7 cellular contexts compared by ENCODE assay signal in genomic region chr5:6632324-6632930, GRCh38. TPM values are rescaled to one million over a fixed set of nuclear protein-coding genes. Genes with fewer than 3 reads are reported as not detected.
DNase-seq lines count a peak whose midpoint lies in the region; ATAC-seq, FAIRE-seq and TF ChIP-seq lines count a peak whose summit lies in the region.

No MANE protein-coding gene starts in this region.

- intact Hi-C loops in activated CD8-positive, alpha-beta T cell treated with anti-CD3 and anti-CD28 coated beads for 36 hours (cut with micrococcal nuclease): loop anchor here (5.0 kb wide), 1 partner anchor 80 kb away; the partner anchor contains the start of gene TENT4A
- intact Hi-C loops in heart right ventricle (cut with DNase I): loop anchor here in 9 of 10 donors (2.0 to 10.0 kb wide), 9 partner anchors 80 to 255 kb away; partner anchors contain the start of genes TENT4A (in 5 of the 9) and MED10 (in 1 of the 9)

- DNase-seq in GM10248 (ENCODE audit: extremely low spot score): no peak
- peak; percentile 44 for DNase-seq in HTR-8/SVneo (ENCODE audit: insufficient read length, low spot score)
- peak; percentile 38 for DNase-seq in activated CD8-positive, alpha-beta T cell treated with anti-CD3 and anti-CD28 coated beads for 36 hours
- DNase-seq in heart right ventricle: peak in 1 of 2 donors; percentile 12
- DNase-seq in NCI-H187 (lab: John Stamatoyannopoulos, UW): no peak

- H3K27ac ChIP-seq in heart right ventricle: peak overlapping the region; percentile 96 to 99 (median 97)
- H3K27ac ChIP-seq in rectal smooth muscle tissue (ENCODE audit: low read depth, low read length): peak overlapping the region; percentile 95

- peak; percentile 11 for ATAC-seq in GM21515 (IDR thresholded peaks at IDR 0.05; ENCODE audit: unreplicated experiment)
- peak; percentile 1 for ATAC-seq in activated CD8-positive, alpha-beta T cell treated with anti-CD3 and anti-CD28 coated beads for 36 hours
- ATAC-seq in heart right ventricle: peak in 6 of 8 donors; percentile 3 to 41 (median 11)

- TF ChIP-seq CTCF in GM10248 (IDR thresholded peaks at IDR 0.05; ENCODE audit: control extremely low read depth, extremely low read depth, low read depth, missing control alignments) (peak; percentile 4), heart right ventricle (IDR thresholded peaks at IDR 0.05) (peak in 1 of 9 donors; percentile 10)
- no peak for TF ChIP-seq CTCF in activated CD8-positive, alpha-beta T cell treated with anti-CD3 and anti-CD28 coated beads for 36 hours (IDR thresholded peaks at IDR 0.05)

- peak overlapping the region; percentile 50 to 100 (median 96) for H3K4me3 ChIP-seq in heart right ventricle
- peak overlapping the region; percentile 66 for H3K4me3 ChIP-seq in rectal smooth muscle tissue (ENCODE audit: low read length)

- H3K9me3 ChIP-seq in heart right ventricle: no peaks in the 10 kb centered on the region

- CTCF ChIA-PET in GM10248 (lab: Yijun Ruan, JAX): interaction anchor here (1.0 to 3.0 kb wide), 7 partner anchors 10 to 117 kb away, joined by 3 to 12 read pairs (median 4); no protein-coding TSS in a partner anchor
- CTCF ChIA-PET in activated CD8-positive, alpha-beta T cell treated with anti-CD3 and anti-CD28 coated beads for 36 hours (lab: Charles Lee): interaction anchor here (0.9 to 4.0 kb wide), 5 partner anchors 14 to 112 kb away, joined by 3 to 26 read pairs (median 3); no protein-coding TSS in a partner anchor

- no peaks in the 10 kb centered on the region for H3K9me3 Mint-ChIP-seq in activated CD8-positive, alpha-beta T cell treated with anti-CD3 and anti-CD28 coated beads for 36 hours

- H3K36me3 ChIP-seq in heart right ventricle (peaks cover 0 to 45% (median 6%) of the 10 kb centered on the region in 9 donors), rectal smooth muscle tissue (ENCODE audit: control insufficient read depth, insufficient read depth, low read length) (peaks cover 12% of the 10 kb centered on the region)

- 1% methylated on average over 38 to 40 of the region's 40 CpGs for WGBS in heart right ventricle, 2 donors

- POLR2A ChIA-PET in GM10248 (lab: Yijun Ruan, JAX): interaction anchor here (1.5 kb wide), 1 partner anchor 8 kb away, joined by 4 read pairs; no protein-coding TSS in a partner anchor
- POLR2A ChIA-PET in activated CD8-positive, alpha-beta T cell treated with anti-CD3 and anti-CD28 coated beads for 36 hours (lab: Charles Lee): interaction anchor here (0.6 to 3.1 kb wide), 11 partner anchors 8 to 113 kb away, joined by 3 to 22 read pairs (median 6); partner anchors contain the start of gene TENT4A

- H3K36me3 Mint-ChIP-seq in activated CD8-positive, alpha-beta T cell treated with anti-CD3 and anti-CD28 coated beads for 36 hours (ENCODE audit: low read depth): peaks cover 44% of the 10 kb centered on the region

- H3K27me3 ChIP-seq in heart right ventricle (no peaks in the 10 kb centered on the region), rectal smooth muscle tissue (ENCODE audit: control insufficient read depth, insufficient read depth, low read length) (no peaks in the 10 kb centered on the region)

- H3K27ac Mint-ChIP-seq in activated CD8-positive, alpha-beta T cell treated with anti-CD3 and anti-CD28 coated beads for 36 hours: peak overlapping the region; percentile 98

- H3K4me1 Mint-ChIP-seq in activated CD8-positive, alpha-beta T cell treated with anti-CD3 and anti-CD28 coated beads for 36 hours (ENCODE audit: low read depth): peaks cover 45% of the 10 kb centered on the region

- FAIRE-seq in HTR-8/SVneo (lab: Jason Lieb, UNC): no peak

- H3K4me1 ChIP-seq in heart right ventricle (peaks cover 6 to 45% (median 30%) of the 10 kb centered on the region in 9 donors), rectal smooth muscle tissue (ENCODE audit: control insufficient read depth, insufficient read depth, low read length) (peaks cover 10% of the 10 kb centered on the region)

- peak overlapping the region; percentile 99 for H3K4me3 Mint-ChIP-seq in activated CD8-positive, alpha-beta T cell treated with anti-CD3 and anti-CD28 coated beads for 36 hours

- H3K9ac ChIP-seq in rectal smooth muscle tissue (ENCODE audit: low read length): peak overlapping the region; percentile 57

- H3K27me3 Mint-ChIP-seq in activated CD8-positive, alpha-beta T cell treated with anti-CD3 and anti-CD28 coated beads for 36 hours: no peaks in the 10 kb centered on the region

RNA-seq across cellular contexts. Expression of gene NSUN2, which starts 0.4 kb away (rescaled TPM):
- 100 to 1,000 TPM; 110 to 111 TPM for total RNA-seq in activated CD8-positive, alpha-beta T cell treated with anti-CD3 and anti-CD28 coated beads for 36 hours
- total RNA-seq in heart right ventricle: 10 to 100 TPM; 30.0 to 42.6 (median 36.1) TPM
- 10 to 100 TPM; 27.9 to 31.5 TPM for polyA plus RNA-seq in heart right ventricle

RNA-seq across cellular contexts. Expression of gene SRD5A1, which starts 0.8 kb away (rescaled TPM):
- total RNA-seq in activated CD8-positive, alpha-beta T cell treated with anti-CD3 and anti-CD28 coated beads for 36 hours: 10 to 100 TPM; 10.6 to 12.4 TPM
- total RNA-seq in heart right ventricle: 1 to 10 TPM; 2.1 to 5.5 (median 3.2) TPM
- polyA plus RNA-seq in heart right ventricle: 1 to 10 TPM; 1.0 to 2.6 TPM

Comparison
In these comparisons a context has a peak if more than half of its experiments do, and no peak if none do; other contexts are left out.
1. DNase-seq: peak in HTR-8/SVneo (single experiment) and activated CD8-positive, alpha-beta T cell treated with anti-CD3 and anti-CD28 coated beads for 36 hours (single experiment); none in GM10248 (single experiment) and NCI-H187 (0 of 2).
2. Peak in every context shown above with its lines, with median percentiles within 50 percentile points of each other: ATAC-seq.